In the genomic region with DNA sequence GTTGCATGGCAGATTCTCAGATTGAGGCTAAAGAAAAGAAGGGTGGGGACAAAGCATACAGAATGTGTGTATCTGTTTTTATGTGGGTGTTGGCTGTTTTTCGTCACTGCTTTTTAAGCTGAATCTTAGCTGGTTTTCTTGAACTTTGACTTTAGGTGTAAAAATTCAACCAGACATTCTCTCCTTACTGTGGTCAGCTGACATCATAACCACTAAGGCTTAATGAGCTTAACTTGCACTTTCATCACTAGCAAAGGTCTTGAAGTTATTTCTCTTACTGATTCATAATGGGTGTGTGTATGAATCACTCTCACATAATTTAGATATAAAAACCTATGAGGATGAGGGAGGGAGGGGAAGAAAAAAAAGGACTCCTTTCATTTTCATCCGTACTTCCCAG, we compare ENCODE assay signal across 8 cellular contexts. TPM values are rescaled to one million over a fixed set of nuclear protein-coding genes. Genes with fewer than 3 reads are reported as not detected.
A peak's percentile ranks its signal among the peaks of the same experiment; 100 is the strongest.
DNase-seq lines count a peak whose midpoint lies in the region; ATAC-seq and FAIRE-seq lines count a peak whose summit lies in the region.

No MANE protein-coding gene starts in this region.

- peaks cover 34% of the 10 kb centered on the region for H3K36me3 Mint-ChIP-seq in effector memory CD8-positive, alpha-beta T cell (ENCODE audit: insufficient read depth)

- peaks cover 13 to 22% of the 10 kb centered on the region in 2 experiments for H3K36me3 ChIP-seq in trophoblast cell (ENCODE audit: control insufficient read depth in 1 of 2, insufficient read depth in 2 of 2, low read length in 2 of 2)

- H3K27ac Mint-ChIP-seq in effector memory CD8-positive, alpha-beta T cell, result peak overlapping the region; percentile 77 to 85

- H3K4me2 ChIP-seq in trophoblast cell (ENCODE audit: low read length), result no peak overlapping the region

- no peak overlapping the region for H3K18ac ChIP-seq in trophoblast cell (ENCODE audit: low read length)

- H3K27me3 ChIP-seq in trophoblast cell (ENCODE audit: insufficient read depth, low read length), result no peaks in the 10 kb centered on the region

- H4K8ac ChIP-seq in trophoblast cell (ENCODE audit: low read depth, low read length), result no peak overlapping the region

- no peak overlapping the region for H3K4me3 ChIP-seq in trophoblast cell (ENCODE audit: low read depth, low read length)

- WGBS in trophoblast cell (ENCODE audit: extremely low coverage, insufficient coverage, insufficient read length), result no CpG with 5 or more reads among the region's 2 CpGs

- no peak overlapping the region for H2BK12ac ChIP-seq in trophoblast cell (ENCODE audit: low read length)

- H3K14ac ChIP-seq in trophoblast cell (ENCODE audit: low read length), result no peak overlapping the region

- peaks cover 7% of the 10 kb centered on the region for H3K79me1 ChIP-seq in trophoblast cell (ENCODE audit: low read length)

- peaks cover 11 to 22% of the 10 kb centered on the region in 2 experiments for H3K4me1 ChIP-seq in trophoblast cell (ENCODE audit: control insufficient read depth in 1 of 2, insufficient read depth in 2 of 2, low read length in 2 of 2)

- no peaks in the 10 kb centered on the region for H3K9me3 Mint-ChIP-seq in effector memory CD8-positive, alpha-beta T cell

- H3K27me3 Mint-ChIP-seq in effector memory CD8-positive, alpha-beta T cell, result no peaks in the 10 kb centered on the region

- peak overlapping the region; percentile 41 for H4K91ac ChIP-seq in trophoblast cell (ENCODE audit: low read depth, low read length)

- peaks cover 3% of the 10 kb centered on the region for H3K79me2 ChIP-seq in trophoblast cell (ENCODE audit: control insufficient read depth, insufficient read depth, low read length, poor library complexity)

- peak overlapping the region; percentile 55 for H2BK120ac ChIP-seq in trophoblast cell (ENCODE audit: insufficient read depth, low read length, poor library complexity)

- peak overlapping the region; percentile 39 for H2BK5ac ChIP-seq in trophoblast cell (ENCODE audit: low read depth, low read length, poor library complexity)

- peak; percentile 98 for FAIRE-seq in RCC 7860 (lab: Jason Lieb, UNC)

- no peak overlapping the region for H4K12ac ChIP-seq in trophoblast cell (ENCODE audit: low read depth, low read length)

- peak overlapping the region in 1 of 2 donors; percentile 0 for H3K4me3 Mint-ChIP-seq in effector memory CD8-positive, alpha-beta T cell

- no peaks in the 10 kb centered on the region for H3K9me3 ChIP-seq in trophoblast cell (ENCODE audit: insufficient read depth, low read depth, low read length)

- H2AK5ac ChIP-seq in trophoblast cell (ENCODE audit: low read length), result no peak overlapping the region

- H2AFZ ChIP-seq in trophoblast cell (ENCODE audit: insufficient read depth, low read length, poor library complexity), result no peak overlapping the region

- no peak overlapping the region for H3K23ac ChIP-seq in trophoblast cell (ENCODE audit: low read length)

- H3K9ac ChIP-seq in trophoblast cell (ENCODE audit: low read length), result no peak overlapping the region

- peak overlapping the region; percentile 89 for H3K27ac ChIP-seq in trophoblast cell (ENCODE audit: low read depth, low read length)

- ATAC-seq in effector memory CD8-positive, alpha-beta T cell (replicated peaks), result peak; percentile 25
- no peak for ATAC-seq in HG02798 (IDR thresholded peaks at IDR 0.05; ENCODE audit: poor library complexity, unreplicated experiment)
- ATAC-seq in HG02840 (IDR thresholded peaks at IDR 0.05; ENCODE audit: low FRiP score, unreplicated experiment), result no peak
- no peak for ATAC-seq in GM18511 (IDR thresholded peaks at IDR 0.05; ENCODE audit: unreplicated experiment)

- H3K4me1 Mint-ChIP-seq in effector memory CD8-positive, alpha-beta T cell (ENCODE audit: low read depth in 2 of 2), result peaks cover 20 to 24% of the 10 kb centered on the region in 2 donors

- no peak overlapping the region for H3K4ac ChIP-seq in trophoblast cell (ENCODE audit: low read depth, low read length)

- peak; percentile 96 for DNase-seq in EH (ENCODE audit: low read depth)
- peak; percentile 96 for DNase-seq in RCC 7860 (ENCODE audit: low spot score)
- DNase-seq in effector memory CD8-positive, alpha-beta T cell, result peak in 2 of 3 experiments; percentile 9 to 21
- DNase-seq in trophoblast cell, result peak in 1 of 2 donors; percentile 55
- DNase-seq in activated CD4-positive, alpha-beta T cell treated with anti-CD3 and anti-CD28 coated beads, Interleukin-2, amount 50 U/mL, for 48 hours, result no peak

RNA-seq across cellular contexts. Expression of gene CDC6, which starts 4.0 kb away (rescaled TPM):
- 90.5 and 96.3 TPM in 2 replicates for polyA plus RNA-seq in trophoblast cell (2013)

RNA-seq across cellular contexts. Expression of gene RARA, which starts 25.3 kb away (rescaled TPM):
- polyA plus RNA-seq in trophoblast cell (2013), result 15.0 and 15.5 TPM in 2 replicates

Comparison
In these comparisons a context has a peak if more than half of its experiments do, and no peak if none do; other contexts are left out.
1. DNase-seq: peak in EH (single experiment), RCC 7860 (single experiment) and effector memory CD8-positive, alpha-beta T cell (2 of 3); none in activated CD4-positive, alpha-beta T cell treated with anti-CD3 and anti-CD28 coated beads, Interleukin-2, amount 50 U/mL, for 48 hours (0 of 2).